In the genomic region with DNA sequence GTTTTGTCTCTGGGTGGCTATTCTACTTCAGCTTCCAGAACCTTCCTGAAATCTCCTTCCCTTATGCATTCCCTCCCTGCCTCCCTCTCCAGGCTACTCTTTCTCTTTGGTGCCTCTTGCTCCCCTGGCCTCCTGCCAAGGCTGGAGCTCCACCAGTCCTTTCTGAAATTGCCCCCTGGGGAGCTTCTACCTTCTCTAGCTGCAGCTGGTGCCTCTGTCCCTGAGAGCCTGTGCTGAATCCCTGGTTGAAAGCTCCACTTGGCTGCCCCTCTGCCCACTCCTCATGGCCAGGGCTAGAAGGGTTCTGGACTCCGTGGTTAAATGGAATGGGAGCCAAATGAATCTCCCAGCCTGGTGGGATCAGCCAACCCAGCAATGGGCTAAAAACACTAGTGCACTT, we compare ENCODE assay signal across 11 cellular contexts.
DNase-seq lines count a peak whose midpoint lies in the region; ATAC-seq and TF ChIP-seq lines count a peak whose summit lies in the region.
"Had no signal": no experiment of that assay in that cellular context is flagged by ENCODE, and none has a peak within 500 bp of the region (broad histone marks: within the 10 kb centered on the region; RNA-seq: fewer than 3 reads in every experiment).

No MANE protein-coding gene starts in this region.

- H3K4me1 Mint-ChIP-seq in neural progenitor cell = no peaks in the 10 kb centered on the region
- peaks cover 28 to 45% (median 37%) of the 10 kb centered on the region in 7 donors for H3K4me1 Mint-ChIP-seq in naive thymus-derived CD4-positive, alpha-beta T cell

- no peaks in the 10 kb centered on the region for H3K36me3 Mint-ChIP-seq in neural progenitor cell
- H3K36me3 Mint-ChIP-seq in naive thymus-derived CD4-positive, alpha-beta T cell = peaks cover 0 to 4% (median 0%) of the 10 kb centered on the region in 5 donors

- intact Hi-C loops in naive thymus-derived CD4-positive, alpha-beta T cell (cut with micrococcal nuclease) = no loop called here

- H3K9me3 Mint-ChIP-seq in neural progenitor cell = no peaks in the 10 kb centered on the region
- H3K9me3 Mint-ChIP-seq in naive thymus-derived CD4-positive, alpha-beta T cell = peaks cover 0 to 4% (median 0%) of the 10 kb centered on the region in 11 donors
- H3K9me3 Mint-ChIP-seq: dendritic cell treated with granulocyte-macrophage colony-stimulating factor and Interleukin-4, amounts not matched to agents 40 ng/mL and 50 ng/mL, for 4 days; stimulated activated naive CD8-positive, alpha-beta T cell treated with anti-CD3 and anti-CD28 coated beads, Interleukin-15, Interleukin-2, amounts not matched to agents 100 ng/mL and 50 ng/mL, for 24 hours had no signal

- H3K27me3 Mint-ChIP-seq in neural progenitor cell (ENCODE audit: insufficient read depth, low read depth) = peaks cover 3% of the 10 kb centered on the region
- H3K27me3 Mint-ChIP-seq in naive thymus-derived CD4-positive, alpha-beta T cell = peaks cover 0 to 9% (median 0%) of the 10 kb centered on the region in 5 donors
- H3K27me3 Mint-ChIP-seq: stimulated activated naive CD8-positive, alpha-beta T cell treated with anti-CD3 and anti-CD28 coated beads, Interleukin-15, Interleukin-2, amounts not matched to agents 100 ng/mL and 50 ng/mL, for 24 hours had no signal

- DNase-seq in NCI-H2081 (lab: John Stamatoyannopoulos, UW) (peak; percentile 35 to 57), NCI-H2081 treated with DMSO at 0.1 percent for 48 hours (lab: John Stamatoyannopoulos, UW) (no peak), NCI-H510A (lab: John Stamatoyannopoulos, UW) (peak; percentile 68), fibroblast of mammary gland (ENCODE audit: low read depth) (peak; percentile 57), neural progenitor cell (ENCODE audit: low spot score) (no peak), G401 (ENCODE audit: low spot score) (no peak)
- DNase-seq in naive thymus-derived CD4-positive, alpha-beta T cell = no peak
- DNase-seq: Peyer's patch had no signal

- ATAC-seq in naive thymus-derived CD4-positive, alpha-beta T cell = no peak

- H3K4me3 Mint-ChIP-seq in neural progenitor cell = no peak overlapping the region
- no peak overlapping the region for H3K4me3 Mint-ChIP-seq in naive thymus-derived CD4-positive, alpha-beta T cell
- H3K4me3 Mint-ChIP-seq: dendritic cell treated with granulocyte-macrophage colony-stimulating factor and Interleukin-4, amounts not matched to agents 40 ng/mL and 50 ng/mL, for 4 days; stimulated activated naive CD8-positive, alpha-beta T cell treated with anti-CD3 and anti-CD28 coated beads, Interleukin-15, Interleukin-2, amounts not matched to agents 100 ng/mL and 50 ng/mL, for 24 hours had no signal

- H3K27me3 ChIP-seq in subcutaneous abdominal adipose tissue (ENCODE audit: control insufficient read depth in 5 of 5, insufficient read depth in 4 of 5, low read length in 5 of 5) (no peaks in the 10 kb centered on the region), neural progenitor cell (no peaks in the 10 kb centered on the region)
- no peaks in the 10 kb centered on the region for H3K27me3 ChIP-seq in naive thymus-derived CD4-positive, alpha-beta T cell (ENCODE audit: control insufficient read depth in 2 of 2, insufficient read depth in 2 of 2, low read length in 2 of 2)
- H3K27me3 ChIP-seq: Peyer's patch had no signal

- H3K9ac ChIP-seq in subcutaneous abdominal adipose tissue (ENCODE audit: low read length in 5 of 5) (no peak overlapping the region), neural progenitor cell (no peak overlapping the region)

- TF ChIP-seq CTCF in fibroblast of mammary gland (conservative IDR thresholded peaks at IDR 0.05; ENCODE audit: control insufficient read depth, insufficient read depth, low read depth, low read length) (no peak), neural progenitor cell (IDR thresholded peaks at IDR 0.05) (no peak)

- H3K4me3 ChIP-seq in fibroblast of mammary gland (ENCODE audit: control insufficient read depth, low read depth, low read length) (no peak overlapping the region), subcutaneous abdominal adipose tissue (ENCODE audit: low read depth in 1 of 5, low read length in 5 of 5) (no peak overlapping the region), neural progenitor cell (no peak overlapping the region)
- H3K4me3 ChIP-seq in naive thymus-derived CD4-positive, alpha-beta T cell (ENCODE audit: low read length) = no peak overlapping the region
- H3K4me3 ChIP-seq: Peyer's patch had no signal

- H3K4me1 ChIP-seq in subcutaneous abdominal adipose tissue (ENCODE audit: control insufficient read depth in 5 of 5, insufficient read depth in 5 of 5, low read length in 5 of 5) (peaks cover 3 to 22% (median 19%) of the 10 kb centered on the region in 5 donors), neural progenitor cell (no peaks in the 10 kb centered on the region)
- peaks cover 0 to 17% of the 10 kb centered on the region in 2 donors for H3K4me1 ChIP-seq in naive thymus-derived CD4-positive, alpha-beta T cell (ENCODE audit: control insufficient read depth in 2 of 2, insufficient read depth in 2 of 2, low read length in 2 of 2)
- H3K4me1 ChIP-seq: Peyer's patch had no signal

- POLR2A ChIA-PET in naive thymus-derived CD4-positive, alpha-beta T cell (lab: Charles Lee) = interaction anchor here (0.6 kb wide), 1 partner anchor 19 kb away, joined by 3 read pairs; no protein-coding TSS in a partner anchor

- no peak overlapping the region for H3K4me2 ChIP-seq in neural progenitor cell

- CTCF ChIA-PET in naive thymus-derived CD4-positive, alpha-beta T cell (lab: Charles Lee) = no interaction called here

- in situ Hi-C loops in G401 (cut with HindIII; ENCODE audit: low sequenced_read_pairs) = no loop called here

- H3F3A ChIP-seq in neural progenitor cell (ENCODE audit: low read depth) = no peaks in the 10 kb centered on the region

- H2AFZ ChIP-seq in neural progenitor cell (replicated peaks) = no peak overlapping the region

- H3K9me3 ChIP-seq in subcutaneous abdominal adipose tissue (ENCODE audit: control insufficient read depth in 5 of 5, low read length in 5 of 5) = no peaks in the 10 kb centered on the region
- no peaks in the 10 kb centered on the region for H3K9me3 ChIP-seq in neural progenitor cell (ENCODE audit: low read depth)
- H3K9me3 ChIP-seq in naive thymus-derived CD4-positive, alpha-beta T cell (ENCODE audit: control insufficient read depth in 2 of 3, low read length in 3 of 3) = no peaks in the 10 kb centered on the region
- H3K9me3 ChIP-seq: Peyer's patch had no signal

- H3K36me3 ChIP-seq in subcutaneous abdominal adipose tissue (ENCODE audit: control insufficient read depth in 5 of 5, insufficient read depth in 5 of 5, low read length in 5 of 5) (peaks cover 9 to 88% (median 82%) of the 10 kb centered on the region in 5 donors), neural progenitor cell (no peaks in the 10 kb centered on the region)
- H3K36me3 ChIP-seq in naive thymus-derived CD4-positive, alpha-beta T cell (ENCODE audit: control insufficient read depth in 2 of 3, insufficient read depth in 3 of 3, low read length in 3 of 3) = no peaks in the 10 kb centered on the region
- H3K36me3 ChIP-seq: Peyer's patch had no signal

- no peak overlapping the region for H3K27ac Mint-ChIP-seq in neural progenitor cell
- peak overlapping the region in 1 of 9 donors; percentile 71 for H3K27ac Mint-ChIP-seq in naive thymus-derived CD4-positive, alpha-beta T cell
- H3K27ac Mint-ChIP-seq: dendritic cell treated with granulocyte-macrophage colony-stimulating factor and Interleukin-4, amounts not matched to agents 40 ng/mL and 50 ng/mL, for 4 days; stimulated activated naive CD8-positive, alpha-beta T cell treated with anti-CD3 and anti-CD28 coated beads, Interleukin-15, Interleukin-2, amounts not matched to agents 100 ng/mL and 50 ng/mL, for 24 hours had no signal

- H3K27ac ChIP-seq in subcutaneous abdominal adipose tissue (ENCODE audit: low read depth, low read length) = peak overlapping the region; percentile 92
- no peak overlapping the region for H3K27ac ChIP-seq in neural progenitor cell
- no peak overlapping the region for H3K27ac ChIP-seq in naive thymus-derived CD4-positive, alpha-beta T cell (ENCODE audit: low read depth, low read length)
- H3K27ac ChIP-seq: Peyer's patch had no signal

- no peaks in the 10 kb centered on the region for H3K79me2 ChIP-seq in neural progenitor cell (ENCODE audit: low read depth)

- no peaks in the 10 kb centered on the region for H4K20me1 ChIP-seq in neural progenitor cell (ENCODE audit: low read depth)

Comparison
In these comparisons a context has a peak if more than half of its experiments do, and no peak if none do; other contexts are left out.
1. DNase-seq: peak in NCI-H2081 (2 of 2), NCI-H510A (single experiment) and fibroblast of mammary gland (single experiment); none in NCI-H2081 treated with DMSO at 0.1 percent for 48 hours (single experiment), neural progenitor cell (single experiment), G401 (single experiment) and naive thymus-derived CD4-positive, alpha-beta T cell (0 of 9).